Comparison of ENCODE assay signal across 15 cellular contexts in the genomic region with DNA sequence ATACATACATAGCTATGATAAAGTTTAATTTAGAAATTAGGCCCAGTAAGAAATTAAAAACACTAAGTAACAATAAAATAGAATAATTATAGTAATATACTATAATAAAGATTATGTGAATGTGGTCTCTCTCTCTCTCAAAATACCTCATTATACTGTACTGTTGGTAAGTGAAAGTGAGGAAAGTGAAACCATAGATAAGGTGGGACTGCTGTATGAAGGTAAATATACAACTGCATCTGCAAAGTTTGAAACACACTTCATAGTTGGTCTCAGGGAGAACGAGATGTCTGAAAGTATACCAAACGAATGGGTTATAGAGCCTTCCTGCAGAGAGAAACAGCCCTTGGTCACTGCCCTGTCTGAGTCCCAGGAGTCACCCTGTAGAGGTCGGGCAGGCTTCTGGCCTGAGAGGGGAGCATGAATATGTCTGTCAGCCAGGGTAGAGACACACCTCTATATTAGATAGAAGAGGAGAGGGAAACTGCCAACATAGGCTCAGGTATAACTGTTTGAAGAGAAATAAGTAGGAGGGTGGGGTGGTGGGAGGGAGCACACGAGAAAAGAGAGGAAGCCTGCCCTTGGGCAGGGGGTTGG.
"Had no signal": no experiment of that assay in that cellular context is flagged by ENCODE, and none has a peak within 500 bp of the region (broad histone marks: within the 10 kb centered on the region; RNA-seq: fewer than 3 reads in every experiment).

No MANE protein-coding gene starts in this region.

- DNase-seq: activated B cell treated with CpG ODN at 0.5 μM for 24 hours; activated CD4-positive, alpha-beta T cell treated with anti-CD3 and anti-CD28 coated beads, Interleukin-2, amount 10 ng/mL, durations not matched to agents 24 days and 14 days; activated effector memory CD4-positive, alpha-beta T cell treated with anti-CD3 and anti-CD28 coated beads, Interleukin-2, amount 50 U/mL, for 16 hours; effector CD4-positive, alpha-beta T cell; hippocampal formation; retina; stimulated activated CD4-positive, alpha-beta T cell treated with anti-CD3 and anti-CD28 coated beads, Interleukin-4, amount 100 ng/mL, for 4 hours; stimulated activated naive CD8-positive, alpha-beta T cell treated with anti-CD3 and anti-CD28 coated beads, Interleukin-15, amount 100 ng/mL, for 72 hours; uterus had no signal

- H3K9me3 Mint-ChIP-seq: activated B cell treated with CpG ODN at 0.5 μM for 24 hours; activated CD4-positive, alpha-beta T cell treated with anti-CD3 and anti-CD28 coated beads, Interleukin-2, amount 10 ng/mL, durations not matched to agents 24 days and 14 days; neural crest cell; stimulated activated naive CD8-positive, alpha-beta T cell treated with anti-CD3 and anti-CD28 coated beads, Interleukin-15, amount 100 ng/mL, for 72 hours had no signal

- H3K9me3 ChIP-seq: uterus had no signal

- ATAC-seq: SK-N-SH treated with all-trans-retinoic acid at 6 μM for 48 hours; stimulated activated naive CD8-positive, alpha-beta T cell treated with anti-CD3 and anti-CD28 coated beads, Interleukin-15, amount 100 ng/mL, for 72 hours had no signal

- H3K27me3 ChIP-seq: cardiac muscle cell, uterus had no signal

- H3K9ac ChIP-seq: parathyroid adenoma had no signal

- H3K27ac Mint-ChIP-seq: activated B cell treated with CpG ODN at 0.5 μM for 24 hours; activated CD4-positive, alpha-beta T cell treated with anti-CD3 and anti-CD28 coated beads, Interleukin-2, amount 10 ng/mL, durations not matched to agents 24 days and 14 days; stimulated activated naive CD8-positive, alpha-beta T cell treated with anti-CD3 and anti-CD28 coated beads, Interleukin-15, amount 100 ng/mL, for 72 hours had no signal

- H3K4me3 ChIP-seq: cardiac muscle cell, coronary artery, uterus had no signal

- H3K4me1 ChIP-seq: uterus had no signal

- H2AFZ ChIP-seq: parathyroid adenoma had no signal

- H3K27me3 Mint-ChIP-seq: activated B cell treated with CpG ODN at 0.5 μM for 24 hours; stimulated activated naive CD8-positive, alpha-beta T cell treated with anti-CD3 and anti-CD28 coated beads, Interleukin-15, amount 100 ng/mL, for 72 hours had no signal

- FAIRE-seq: TTC549 had no signal

- H3K27ac ChIP-seq: cardiac muscle cell, coronary artery, parathyroid adenoma, uterus had no signal

- H3K4me3 Mint-ChIP-seq: activated B cell treated with CpG ODN at 0.5 μM for 24 hours; activated CD4-positive, alpha-beta T cell treated with anti-CD3 and anti-CD28 coated beads, Interleukin-2, amount 10 ng/mL, durations not matched to agents 24 days and 14 days; neural crest cell; stimulated activated naive CD8-positive, alpha-beta T cell treated with anti-CD3 and anti-CD28 coated beads, Interleukin-15, amount 100 ng/mL, for 72 hours had no signal

- H3K36me3 ChIP-seq: cardiac muscle cell, uterus had no signal
